ENCODE assay signal across 1 cellular context in the genomic region with DNA sequence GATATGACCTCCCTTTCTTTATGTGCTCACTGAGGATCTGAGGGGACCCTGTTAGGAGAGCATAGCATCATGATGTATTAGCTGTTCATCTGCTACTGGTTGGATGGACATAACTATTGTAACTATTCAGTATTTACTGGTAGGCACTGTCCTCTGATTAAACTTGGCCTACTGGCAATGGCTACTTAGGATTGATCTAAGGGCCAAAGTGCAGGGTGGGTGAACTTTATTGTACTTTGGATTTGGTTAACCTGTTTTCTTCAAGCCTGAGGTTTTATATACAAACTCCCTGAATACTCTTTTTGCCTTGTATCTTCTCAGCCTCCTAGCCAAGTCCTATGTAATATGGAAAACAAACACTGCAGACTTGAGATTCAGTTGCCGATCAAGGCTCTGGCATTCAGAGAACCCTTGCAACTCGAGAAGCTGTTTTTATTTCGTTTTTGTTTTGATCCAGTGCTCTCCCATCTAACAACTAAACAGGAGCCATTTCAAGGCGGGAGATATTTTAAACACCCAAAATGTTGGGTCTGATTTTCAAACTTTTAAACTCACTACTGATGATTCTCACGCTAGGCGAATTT.
TF ChIP-seq lines count a peak whose summit lies in the region.

No MANE protein-coding gene starts in this region.

TF ChIP-seq in K562, 482 proteins besides CTCF, POLR2A, EP300 and RAD21 (continued from another document):
- TF ChIP-seq, protein P1, sequence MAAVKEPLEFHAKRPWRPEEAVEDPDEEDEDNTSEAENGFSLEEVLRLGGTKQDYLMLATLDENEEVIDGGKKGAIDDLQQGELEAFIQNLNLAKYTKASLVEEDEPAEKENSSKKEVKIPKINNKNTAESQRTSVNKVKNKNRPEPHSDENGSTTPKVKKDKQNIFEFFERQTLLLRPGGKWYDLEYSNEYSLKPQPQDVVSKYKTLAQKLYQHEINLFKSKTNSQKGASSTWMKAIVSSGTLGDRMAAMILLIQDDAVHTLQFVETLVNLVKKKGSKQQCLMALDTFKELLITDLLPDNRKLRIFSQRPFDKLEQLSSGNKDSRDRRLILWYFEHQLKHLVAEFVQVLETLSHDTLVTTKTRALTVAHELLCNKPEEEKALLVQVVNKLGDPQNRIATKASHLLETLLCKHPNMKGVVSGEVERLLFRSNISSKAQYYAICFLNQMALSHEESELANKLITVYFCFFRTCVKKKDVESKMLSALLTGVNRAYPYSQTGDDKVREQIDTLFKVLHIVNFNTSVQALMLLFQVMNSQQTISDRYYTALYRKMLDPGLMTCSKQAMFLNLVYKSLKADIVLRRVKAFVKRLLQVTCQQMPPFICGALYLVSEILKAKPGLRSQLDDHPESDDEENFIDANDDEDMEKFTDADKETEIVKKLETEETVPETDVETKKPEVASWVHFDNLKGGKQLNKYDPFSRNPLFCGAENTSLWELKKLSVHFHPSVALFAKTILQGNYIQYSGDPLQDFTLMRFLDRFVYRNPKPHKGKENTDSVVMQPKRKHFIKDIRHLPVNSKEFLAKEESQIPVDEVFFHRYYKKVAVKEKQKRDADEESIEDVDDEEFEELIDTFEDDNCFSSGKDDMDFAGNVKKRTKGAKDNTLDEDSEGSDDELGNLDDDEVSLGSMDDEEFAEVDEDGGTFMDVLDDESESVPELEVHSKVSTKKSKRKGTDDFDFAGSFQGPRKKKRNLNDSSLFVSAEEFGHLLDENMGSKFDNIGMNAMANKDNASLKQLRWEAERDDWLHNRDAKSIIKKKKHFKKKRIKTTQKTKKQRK (IDR thresholded peaks at IDR 0.05; ENCODE audit: borderline replicate concordance, low read depth, low read length) = no peak
- TF ChIP-seq RFX7 (CRISPR knock-in tag; IDR thresholded peaks at IDR 0.05) (no peak), BMI1 (IDR thresholded peaks at IDR 0.05; ENCODE audit: low read length) (0 out of 2 replicates have a peak, but pooled peaks have one; percentile 43), TCF15 (CRISPR knock-in tag; IDR thresholded peaks at IDR 0.05) (no peak), POLR2AphosphoS5 (IDR thresholded peaks at IDR 0.05; ENCODE audit: control insufficient read depth, insufficient read depth, low read depth, low read length) (no peak), TFAM (CRISPR knock-in tag; conservative IDR thresholded peaks at IDR 0.05) (no peak), SPI1 (IDR thresholded peaks at IDR 0.05; ENCODE audit: borderline replicate concordance, low read depth, low read length) (no peak), CBX8 (IDR thresholded peaks at IDR 0.05; ENCODE audit: borderline replicate concordance, extremely low read depth, low read depth, low read length, poor library complexity, severe bottlenecking) (peak; percentile 85)
